ENCODE assay signal across 1 cellular context in the genomic region with DNA sequence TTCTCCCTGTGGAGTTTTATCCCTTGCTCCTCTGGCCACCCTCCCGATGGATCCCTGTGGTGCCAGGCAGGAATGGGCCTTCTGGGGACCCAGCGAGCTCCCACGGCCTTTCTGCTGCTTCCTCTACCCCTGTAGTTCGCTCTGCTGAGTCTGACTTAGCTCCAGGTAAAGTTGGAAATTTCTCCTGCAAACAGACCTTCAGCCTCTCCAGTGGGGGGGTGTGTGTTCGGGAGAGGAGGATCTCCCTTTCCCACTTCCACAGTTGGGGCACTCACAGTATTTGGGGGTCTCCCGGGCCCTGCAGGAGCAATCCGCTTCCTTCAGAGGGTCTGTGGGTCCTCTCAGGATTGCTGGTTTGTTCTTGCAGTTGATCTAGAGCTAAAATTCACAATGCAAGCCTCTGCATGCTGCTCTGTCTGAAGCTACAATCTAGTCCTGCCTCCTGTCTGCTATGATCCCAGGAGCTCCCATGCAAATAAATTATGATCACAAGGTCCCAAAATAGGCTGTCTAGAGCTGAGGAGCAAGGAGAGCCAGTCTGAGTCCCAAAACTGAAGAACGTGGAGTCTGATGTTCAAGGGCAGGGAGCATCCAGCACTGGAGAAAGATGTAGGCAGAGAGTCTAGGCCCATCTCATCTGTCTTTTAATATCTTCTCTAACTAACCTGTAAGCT.
TF ChIP-seq lines count a peak whose summit lies in the region.

No MANE protein-coding gene starts in this region.

TF ChIP-seq in GM23338, 12 proteins besides CTCF, POLR2A, EP300 and RAD21 (continued from another document):
- TF ChIP-seq ZNF462 (CRISPR knock-in tag; IDR thresholded peaks at IDR 0.05) (no peak), ZNF114 (CRISPR knock-in tag; IDR thresholded peaks at IDR 0.05) (no peak)
